27 cellular contexts compared by ENCODE assay signal in the genomic region with DNA sequence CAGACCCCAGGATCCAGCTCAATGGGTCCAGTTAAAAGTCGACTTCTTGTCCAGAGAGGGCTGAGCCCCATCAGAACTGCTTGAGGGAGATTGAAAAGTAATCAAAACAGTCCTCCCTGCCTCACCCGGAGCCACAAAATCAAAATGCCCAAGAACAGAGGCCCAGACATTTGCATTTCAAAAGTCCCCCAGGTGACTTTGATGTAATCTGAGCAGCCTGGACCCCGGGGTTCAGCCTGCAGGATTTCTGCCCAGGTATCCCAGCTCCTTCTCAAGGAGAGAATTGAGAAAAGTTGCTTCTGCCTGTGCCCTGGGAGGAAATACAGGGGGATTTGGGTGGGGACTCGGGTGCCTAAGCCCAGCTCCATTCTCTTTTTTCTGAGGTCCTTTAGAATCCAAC.
"Had no signal": no experiment of that assay in that cellular context is flagged by ENCODE, and none has a peak within 500 bp of the region (broad histone marks: within the 10 kb centered on the region; RNA-seq: fewer than 3 reads in every experiment).

No MANE protein-coding gene starts in this region.

- DNase-seq: cortex of kidney; effector CD8-positive, alpha-beta T cell; heart left ventricle; hippocampal formation; kidney; left cardiac atrium; left ventricle myocardium inferior; mesenchymal stem cell; midbrain; psoas muscle; retina; sigmoid colon; stimulated activated CD4-positive, alpha-beta T cell treated with anti-CD3 and anti-CD28 coated beads, Interleukin-2, amount 100 ng/mL, for 24 hours; stimulated activated CD4-positive, alpha-beta T cell treated with anti-CD3 and anti-CD28 coated beads, Interleukin-4, amount 100 ng/mL, for 4 hours; stimulated activated naive B cell treated with anti-CD40 and anti-IgM and Interleukin-4, amounts not matched to agents 10 μg/mL and 1 μg/mL and 100 μg/mL, for 72 hours; stimulated activated naive CD8-positive, alpha-beta T cell treated with anti-CD3 and anti-CD28 coated beads, Interleukin-15, amount 100 ng/mL, for 72 hours; testis; upper lobe of right lung had no signal

- H3K36me3 ChIP-seq: heart left ventricle, left ventricle myocardium inferior, sigmoid colon, tibial nerve, upper lobe of right lung, vagina had no signal

- FAIRE-seq: endometrium, frontal cortex, kidney had no signal

- H3K27me3 ChIP-seq: testis, tibial nerve, upper lobe of right lung, vagina had no signal

- H3K27ac ChIP-seq: dorsolateral prefrontal cortex, heart left ventricle, left ventricle myocardium inferior, psoas muscle, sigmoid colon, skin epidermis, testis, tibial nerve, upper lobe of right lung, vagina had no signal

- H3K36me3 Mint-ChIP-seq: natural killer cell treated with Interleukin-12 subunit alpha and Interleukin-12 subunit beta and Interleukin-15 and Interleukin-18, amount 100 ng/mL, for 72 hours; stimulated activated naive B cell treated with anti-CD40 and anti-IgM and Interleukin-4, amounts not matched to agents 10 μg/mL and 1 μg/mL and 100 μg/mL, for 72 hours had no signal

- ATAC-seq: esophagus mucosa; heart left ventricle; left cardiac atrium; natural killer cell treated with Interleukin-12 subunit alpha and Interleukin-12 subunit beta and Interleukin-15 and Interleukin-18, amount 100 ng/mL, for 72 hours; psoas muscle; stimulated activated naive B cell treated with anti-CD40 and anti-IgM and Interleukin-4, amounts not matched to agents 10 μg/mL and 1 μg/mL and 100 μg/mL, for 72 hours; stimulated activated naive CD8-positive, alpha-beta T cell treated with anti-CD3 and anti-CD28 coated beads, Interleukin-15, amount 100 ng/mL, for 72 hours; upper lobe of right lung had no signal

- H3K4me1 ChIP-seq: heart left ventricle, left ventricle myocardium inferior, psoas muscle, sigmoid colon, tibial nerve, upper lobe of right lung, vagina had no signal

- H3K9me3 ChIP-seq: heart left ventricle, left ventricle myocardium inferior, psoas muscle, sigmoid colon, testis, tibial nerve, upper lobe of right lung, vagina had no signal

- H3K4me3 Mint-ChIP-seq: natural killer cell treated with Interleukin-12 subunit alpha and Interleukin-12 subunit beta and Interleukin-15 and Interleukin-18, amount 100 ng/mL, for 72 hours; stimulated activated naive B cell treated with anti-CD40 and anti-IgM and Interleukin-4, amounts not matched to agents 10 μg/mL and 1 μg/mL and 100 μg/mL, for 72 hours; stimulated activated naive CD8-positive, alpha-beta T cell treated with anti-CD3 and anti-CD28 coated beads, Interleukin-15, amount 100 ng/mL, for 72 hours had no signal

- H3K4me3 ChIP-seq: dorsolateral prefrontal cortex, heart left ventricle, left ventricle myocardium inferior, lung, psoas muscle, sigmoid colon, skin epidermis, testis, tibial nerve, upper lobe of right lung, vagina had no signal

- H3K9me3 Mint-ChIP-seq: natural killer cell treated with Interleukin-12 subunit alpha and Interleukin-12 subunit beta and Interleukin-15 and Interleukin-18, amount 100 ng/mL, for 72 hours; stimulated activated naive CD8-positive, alpha-beta T cell treated with anti-CD3 and anti-CD28 coated beads, Interleukin-15, amount 100 ng/mL, for 72 hours had no signal

- H3K27ac Mint-ChIP-seq: natural killer cell treated with Interleukin-12 subunit alpha and Interleukin-12 subunit beta and Interleukin-15 and Interleukin-18, amount 100 ng/mL, for 72 hours; stimulated activated naive B cell treated with anti-CD40 and anti-IgM and Interleukin-4, amounts not matched to agents 10 μg/mL and 1 μg/mL and 100 μg/mL, for 72 hours; stimulated activated naive CD8-positive, alpha-beta T cell treated with anti-CD3 and anti-CD28 coated beads, Interleukin-15, amount 100 ng/mL, for 72 hours had no signal
